ENCODE assay signal across 8 cellular contexts in the genomic region with DNA sequence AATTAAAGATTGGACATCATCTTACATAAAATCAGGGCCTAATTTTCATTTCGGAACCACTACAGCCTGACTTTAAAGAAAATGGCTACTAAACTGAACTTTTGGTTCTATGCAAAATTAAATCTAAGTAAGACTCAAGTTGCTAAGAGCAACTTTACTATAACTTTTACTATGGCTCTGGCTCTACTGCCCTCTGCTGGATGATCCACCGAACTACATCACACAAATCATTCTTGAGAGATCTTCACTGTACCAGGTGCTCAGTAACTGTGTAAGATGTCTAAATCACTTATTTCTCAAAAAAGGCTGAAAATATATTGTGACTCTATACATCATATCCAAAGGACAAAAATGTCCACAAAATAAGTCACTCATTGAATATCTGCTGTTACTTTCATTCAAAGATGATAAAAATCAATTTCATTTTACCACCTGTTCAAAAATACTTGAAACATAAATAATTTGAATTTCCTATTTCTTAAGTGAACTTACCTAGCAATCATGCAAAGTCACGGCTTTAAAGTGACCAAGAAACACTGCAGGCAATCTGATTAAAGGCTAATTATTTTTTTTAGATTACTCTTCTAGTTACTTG. TPM values are rescaled to one million over a fixed set of nuclear protein-coding genes. Genes with fewer than 3 reads are reported as not detected.
DNase-seq lines count a peak whose midpoint lies in the region; ATAC-seq and TF ChIP-seq lines count a peak whose summit lies in the region.

No MANE protein-coding gene starts in this region.

- H3K27ac ChIP-seq in 22Rv1, result no peak overlapping the region

- peaks cover 8% of the 10 kb centered on the region for H3K36me3 Mint-ChIP-seq in activated CD4-positive, alpha-beta memory T cell treated with anti-CD3 and anti-CD28 coated beads for 36 hours

- DNase-seq in GM13977 (ENCODE audit: low spot score) (peak; percentile 28), NCI-H748 (lab: John Stamatoyannopoulos, UW; ENCODE audit: unreplicated experiment) (peak; percentile 46), midbrain (lab: John Stamatoyannopoulos, UW) (peak; percentile 80)
- peak; percentile 78 for DNase-seq in activated CD4-positive, alpha-beta memory T cell treated with anti-CD3 and anti-CD28 coated beads for 36 hours
- peak; percentile 49 for DNase-seq in effector CD4-positive, alpha-beta T cell
- peak; percentile 37 to 48 for DNase-seq in stimulated activated CD8-positive, alpha-beta memory T cell treated with anti-CD3 and anti-CD28 coated beads, Interleukin-7, amount 100 ng/mL, for 1 hour (ENCODE audit: low read depth in 2 of 2)

- H3K9me3 Mint-ChIP-seq in activated CD4-positive, alpha-beta memory T cell treated with anti-CD3 and anti-CD28 coated beads for 36 hours, result no peaks in the 10 kb centered on the region

- POLR2A ChIA-PET in activated CD4-positive, alpha-beta memory T cell treated with anti-CD3 and anti-CD28 coated beads for 36 hours (lab: Charles Lee), result no interaction called here

- in situ Hi-C loops in GM13977 (cut with MboI; ENCODE audit: low pct_unique_long_range_greater_than_20kb, low sequenced_read_pairs, unreplicated experiment), result loop anchor here (5.0 kb wide), 1 partner anchor 149 kb away; no protein-coding TSS in a partner anchor

- peak; percentile 84 for ATAC-seq in HG02981 (IDR thresholded peaks at IDR 0.05; ENCODE audit: unreplicated experiment)

- no peaks in the 10 kb centered on the region for H3K27me3 Mint-ChIP-seq in activated CD4-positive, alpha-beta memory T cell treated with anti-CD3 and anti-CD28 coated beads for 36 hours

- intact Hi-C loops in activated CD4-positive, alpha-beta memory T cell treated with anti-CD3 and anti-CD28 coated beads for 36 hours (cut with micrococcal nuclease), result loop anchor here (1.0 to 5.0 kb wide), 4 partner anchors 107 to 309 kb away; partner anchors contain the start of genes ITGA1, ITGA2 and PELO

- H3K4me3 Mint-ChIP-seq in activated CD4-positive, alpha-beta memory T cell treated with anti-CD3 and anti-CD28 coated beads for 36 hours, result no peak overlapping the region

- CTCF ChIA-PET in activated CD4-positive, alpha-beta memory T cell treated with anti-CD3 and anti-CD28 coated beads for 36 hours (lab: Charles Lee), result interaction anchor here (0.7 to 7.3 kb wide), 14 partner anchors 12 to 181 kb away, joined by 3 to 194 read pairs (median 4); partner anchors contain the start of gene MOCS2

- no peaks in the 10 kb centered on the region for H3K4me1 Mint-ChIP-seq in activated CD4-positive, alpha-beta memory T cell treated with anti-CD3 and anti-CD28 coated beads for 36 hours (ENCODE audit: low read depth)

- peak; percentile 91 for TF ChIP-seq CTCF in 22Rv1 (IDR thresholded peaks at IDR 0.05)
- TF ChIP-seq CTCF in GM13977 (IDR thresholded peaks at IDR 0.05; ENCODE audit: extremely low read depth, insufficient read depth, missing control alignments), result peak; percentile 78

- H3K27ac Mint-ChIP-seq in activated CD4-positive, alpha-beta memory T cell treated with anti-CD3 and anti-CD28 coated beads for 36 hours, result no peak overlapping the region

RNA-seq across cellular contexts. Expression of gene MOCS2, which starts 13.5 kb away (rescaled TPM):
- total RNA-seq in activated CD4-positive, alpha-beta memory T cell treated with anti-CD3 and anti-CD28 coated beads for 36 hours, result 10 to 100 TPM; 20.7 to 21.6 TPM

Comparison
In these comparisons a context has a peak if more than half of its experiments do, and no peak if none do; other contexts are left out.
1. DNase-seq: peak in every context shown above with its lines; median percentile 80 in midbrain; 78 in activated CD4-positive, alpha-beta memory T cell treated with anti-CD3 and anti-CD28 coated beads for 36 hours; 49 in effector CD4-positive, alpha-beta T cell; 46 in NCI-H748; 42 in stimulated activated CD8-positive, alpha-beta memory T cell treated with anti-CD3 and anti-CD28 coated beads, Interleukin-7, amount 100 ng/mL, for 1 hour; 28 in GM13977.